In genomic region chr9:2299156-2299842, GRCh38 we compare ENCODE assay signal across 10 cellular contexts.
DNase-seq lines count a peak whose midpoint lies in the region; ATAC-seq and TF ChIP-seq lines count a peak whose summit lies in the region.
"Had no signal": no experiment of that assay in that cellular context is flagged by ENCODE, and none has a peak within 500 bp of the region (broad histone marks: within the 10 kb centered on the region; RNA-seq: fewer than 3 reads in every experiment).

No MANE protein-coding gene starts in this region.

- H3K9me3 ChIP-seq in hepatocyte (ENCODE audit: low read depth), result no peaks in the 10 kb centered on the region
- peaks cover 0 to 3% (median 0%) of the 10 kb centered on the region in 4 donors for H3K9me3 ChIP-seq in tibial nerve

- H3K4me3 ChIP-seq in hepatocyte (no peak overlapping the region), tibial nerve (no peak overlapping the region)

- H3K27me3 ChIP-seq in hepatocyte, result no peaks in the 10 kb centered on the region
- no peaks in the 10 kb centered on the region for H3K27me3 ChIP-seq in tibial nerve
- H3K27me3 ChIP-seq: foreskin keratinocyte had no signal

- no peak overlapping the region for H3K4me2 ChIP-seq in hepatocyte

- no peaks in the 10 kb centered on the region for H3K9me2 ChIP-seq in hepatocyte (replicated peaks; ENCODE audit: insufficient read depth)

- no peaks in the 10 kb centered on the region for H4K20me1 ChIP-seq in hepatocyte (ENCODE audit: insufficient read depth, poor library complexity, severe bottlenecking)

- H3K79me2 ChIP-seq in hepatocyte, result no peaks in the 10 kb centered on the region

- TF ChIP-seq CTCF in 22Rv1 (IDR thresholded peaks at IDR 0.05) (no peak), hepatocyte (IDR thresholded peaks at IDR 0.05; ENCODE audit: poor library complexity) (no peak), tibial nerve (IDR thresholded peaks at IDR 0.05) (no peak)

- TF ChIP-seq EP300 in tibial nerve (IDR thresholded peaks at IDR 0.05), result no peak

- H3K36me3 ChIP-seq in hepatocyte (replicated peaks; ENCODE audit: insufficient read depth, low read depth) (no peaks in the 10 kb centered on the region), tibial nerve (no peaks in the 10 kb centered on the region)

- H3K27ac ChIP-seq in 22Rv1 (peak overlapping the region; percentile 42), hepatocyte (peak overlapping the region; percentile 62), tibial nerve (no peak overlapping the region)
- H3K27ac ChIP-seq: foreskin keratinocyte, RWPE1 had no signal

- TF ChIP-seq POLR2A in tibial nerve (IDR thresholded peaks at IDR 0.05), result no peak

- no peak overlapping the region for H2AFZ ChIP-seq in hepatocyte

- WGBS in hepatocyte (ENCODE audit: low lambda C conversion rate, missing lambda C conversion rate), result 62% methylated on average over 5 of the region's 5 CpGs
- WGBS in tibial nerve, 2 donors, result 78 to 83% methylated on average over 5 of the region's 5 CpGs

- H3K4me1 ChIP-seq in hepatocyte (ENCODE audit: insufficient read depth), result no peaks in the 10 kb centered on the region
- no peaks in the 10 kb centered on the region for H3K4me1 ChIP-seq in tibial nerve
- H3K4me1 ChIP-seq: foreskin keratinocyte had no signal

- ATAC-seq in HG02885 (IDR thresholded peaks at IDR 0.05; ENCODE audit: poor library complexity, unreplicated experiment), result no peak
- ATAC-seq: foreskin keratinocyte had no signal

- DNase-seq in NCI-H1105 treated with DMSO at 0.1 percent for 48 hours (lab: John Stamatoyannopoulos, UW), result peak; percentile 94
- DNase-seq in NCI-H524 (lab: John Stamatoyannopoulos, UW), result peak; percentile 22 to 80
- peak; percentile 66 for DNase-seq in hepatocyte (ENCODE audit: low spot score)
- no peak for DNase-seq in tibial nerve (ENCODE audit: low spot score in 2 of 2)
- no peak for DNase-seq in C1 segment of cervical spinal cord (lab: John Stamatoyannopoulos, UW)
- no peak for DNase-seq in glomerular visceral epithelial cell (ENCODE audit: extremely low spot score)
- DNase-seq: foreskin keratinocyte had no signal

Comparison
In these comparisons a context has a peak if more than half of its experiments do, and no peak if none do; other contexts are left out.
1. H3K27ac ChIP-seq: peak in 22Rv1 (single experiment) and hepatocyte (single experiment); none in tibial nerve (0 of 4).
2. DNase-seq: peak in NCI-H1105 treated with DMSO at 0.1 percent for 48 hours (single experiment), NCI-H524 (2 of 2) and hepatocyte (single experiment); none in tibial nerve (0 of 2), C1 segment of cervical spinal cord (0 of 14) and glomerular visceral epithelial cell (single experiment).